Comparison of ENCODE assay signal across 1 cellular context in the genomic region with DNA sequence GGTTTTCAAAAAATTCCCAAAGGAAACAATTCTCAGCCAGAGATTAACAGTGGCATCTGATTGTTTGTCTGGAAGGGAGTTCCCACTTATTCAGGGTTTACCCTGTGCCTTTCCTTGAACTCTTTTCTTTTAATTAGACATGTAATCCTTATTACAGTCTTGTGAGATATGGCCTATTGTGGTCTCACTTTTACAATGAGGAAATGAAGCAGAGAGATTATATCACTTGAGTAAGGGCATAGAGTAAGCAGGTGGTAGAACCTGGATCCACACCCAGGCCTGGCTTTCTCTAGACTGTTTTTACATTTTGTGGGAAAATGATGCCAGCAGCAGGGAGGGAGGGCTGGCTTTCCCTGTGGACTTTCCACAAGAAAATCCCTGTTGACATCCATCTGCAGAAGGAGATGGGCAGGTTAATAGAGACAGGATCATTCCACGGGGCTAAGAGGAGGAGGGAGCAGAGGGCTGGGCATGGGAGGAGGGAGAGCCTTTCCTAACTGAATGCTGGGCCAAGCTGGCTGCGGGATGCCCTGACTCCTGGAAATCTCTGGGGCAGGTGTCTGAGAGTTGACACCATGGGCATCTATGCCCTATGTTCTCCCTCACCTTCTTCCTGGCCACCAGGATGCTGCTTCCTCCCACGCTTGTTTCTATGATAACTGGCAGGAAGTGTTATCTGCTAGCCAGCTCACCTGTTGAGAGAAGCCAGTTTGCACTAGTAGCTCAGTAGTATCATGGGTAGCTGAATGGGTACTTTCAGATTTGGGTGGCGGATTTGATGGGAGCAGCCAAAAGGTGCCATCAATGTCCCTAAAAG.
TF ChIP-seq lines count a peak whose summit lies in the region.

No MANE protein-coding gene starts in this region.

TF ChIP-seq in IMR-90, 13 proteins besides CTCF, POLR2A, EP300 and RAD21:
- no peak for TF ChIP-seq MXI1 (IDR thresholded peaks at IDR 0.05; ENCODE audit: borderline replicate concordance, low read depth, low read length)
- TF ChIP-seq MAZ (IDR thresholded peaks at IDR 0.05; ENCODE audit: borderline replicate concordance, low read depth, low read length) = no peak
- no peak for TF ChIP-seq FOS (IDR thresholded peaks at IDR 0.05; ENCODE audit: low read depth, low read length)
- no peak for TF ChIP-seq CHD1 (IDR thresholded peaks at IDR 0.05; ENCODE audit: low read depth, low read length)
- no peak for TF ChIP-seq RFX5 (IDR thresholded peaks at IDR 0.05; ENCODE audit: low read depth, low read length)
- no peak for TF ChIP-seq SMC3 (IDR thresholded peaks at IDR 0.05; ENCODE audit: low read depth, low read length)
- no peak for TF ChIP-seq BHLHE40 (IDR thresholded peaks at IDR 0.05; ENCODE audit: low read depth, low read length)
- TF ChIP-seq RCOR1 (IDR thresholded peaks at IDR 0.05; ENCODE audit: insufficient replicate concordance, low read length) = no peak
- no peak for TF ChIP-seq NFE2L2 (IDR thresholded peaks at IDR 0.05; ENCODE audit: low read depth, low read length)
- TF ChIP-seq, protein P1, sequence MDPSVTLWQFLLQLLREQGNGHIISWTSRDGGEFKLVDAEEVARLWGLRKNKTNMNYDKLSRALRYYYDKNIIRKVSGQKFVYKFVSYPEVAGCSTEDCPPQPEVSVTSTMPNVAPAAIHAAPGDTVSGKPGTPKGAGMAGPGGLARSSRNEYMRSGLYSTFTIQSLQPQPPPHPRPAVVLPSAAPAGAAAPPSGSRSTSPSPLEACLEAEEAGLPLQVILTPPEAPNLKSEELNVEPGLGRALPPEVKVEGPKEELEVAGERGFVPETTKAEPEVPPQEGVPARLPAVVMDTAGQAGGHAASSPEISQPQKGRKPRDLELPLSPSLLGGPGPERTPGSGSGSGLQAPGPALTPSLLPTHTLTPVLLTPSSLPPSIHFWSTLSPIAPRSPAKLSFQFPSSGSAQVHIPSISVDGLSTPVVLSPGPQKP (IDR thresholded peaks at IDR 0.05; ENCODE audit: borderline replicate concordance, low read depth, low read length) = no peak
- TF ChIP-seq, protein P2, sequence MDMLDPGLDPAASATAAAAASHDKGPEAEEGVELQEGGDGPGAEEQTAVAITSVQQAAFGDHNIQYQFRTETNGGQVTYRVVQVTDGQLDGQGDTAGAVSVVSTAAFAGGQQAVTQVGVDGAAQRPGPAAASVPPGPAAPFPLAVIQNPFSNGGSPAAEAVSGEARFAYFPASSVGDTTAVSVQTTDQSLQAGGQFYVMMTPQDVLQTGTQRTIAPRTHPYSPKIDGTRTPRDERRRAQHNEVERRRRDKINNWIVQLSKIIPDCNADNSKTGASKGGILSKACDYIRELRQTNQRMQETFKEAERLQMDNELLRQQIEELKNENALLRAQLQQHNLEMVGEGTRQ (IDR thresholded peaks at IDR 0.05; ENCODE audit: low read depth, low read length) = no peak
- no peak for TF ChIP-seq CEBPB (IDR thresholded peaks at IDR 0.05; ENCODE audit: low read depth, low read length)
- no peak for TF ChIP-seq MAFK (IDR thresholded peaks at IDR 0.05; ENCODE audit: low read depth, low read length)
